7 cellular contexts compared by ENCODE assay signal in genomic region chr17:58249270-58250133, GRCh38. TPM values are rescaled to one million over a fixed set of nuclear protein-coding genes. Genes with fewer than 3 reads are reported as not detected.
DNase-seq lines count a peak whose midpoint lies in the region; TF ChIP-seq lines count a peak whose summit lies in the region.

No MANE protein-coding gene starts in this region.

- peak; percentile 86 for TF ChIP-seq CTCF in GM13977 (IDR thresholded peaks at IDR 0.05; ENCODE audit: extremely low read depth, insufficient read depth, missing control alignments)
- peak; percentile 31 to 97 (median 87) for TF ChIP-seq CTCF in Peyer's patch (IDR thresholded peaks at IDR 0.05)

- H3K9me3 ChIP-seq in Peyer's patch (no peaks in the 10 kb centered on the region), neuronal stem cell (replicated peaks in 1 of 2; ENCODE audit: control insufficient read depth in 2 of 2, insufficient read depth in 1 of 2, low read depth in 1 of 2, low read length in 2 of 2) (peaks cover 5 to 8% of the 10 kb centered on the region in 2 donors), stomach smooth muscle (ENCODE audit: control insufficient read depth in 2 of 2, low read length in 2 of 2) (no peaks in the 10 kb centered on the region)

- peak overlapping the region; percentile 62 for H2BK15ac ChIP-seq in neuronal stem cell (ENCODE audit: low read length)

- H2BK120ac ChIP-seq in neuronal stem cell (ENCODE audit: low read depth, low read length) = no peak overlapping the region

- H3K27ac ChIP-seq in Peyer's patch (peak overlapping the region in 3 of 4 donors; percentile 5 to 46 (median 40)), neuronal stem cell (replicated peaks; ENCODE audit: low read length) (no peak overlapping the region), stomach smooth muscle (ENCODE audit: low read length) (no peak overlapping the region)

- no peak overlapping the region for H4K91ac ChIP-seq in neuronal stem cell (ENCODE audit: low read depth, low read length, poor library complexity)

- H3K79me1 ChIP-seq in neuronal stem cell (ENCODE audit: low read depth, low read length) = no peaks in the 10 kb centered on the region

- H3K4me1 ChIP-seq in Peyer's patch = peaks cover 0 to 31% (median 9%) of the 10 kb centered on the region in 4 donors
- H3K4me1 ChIP-seq in neuronal stem cell (ENCODE audit: control insufficient read depth in 2 of 2, insufficient read depth in 1 of 2, low read depth in 1 of 2, low read length in 2 of 2) = peaks cover 1% of the 10 kb centered on the region in 2 donors
- H3K4me1 ChIP-seq in stomach smooth muscle (ENCODE audit: control insufficient read depth, insufficient read depth, low read length) = peaks cover 6% of the 10 kb centered on the region

- no peak overlapping the region for H2BK5ac ChIP-seq in neuronal stem cell (ENCODE audit: low read length)

- H2AK5ac ChIP-seq in neuronal stem cell (ENCODE audit: low read depth, low read length) = peak overlapping the region; percentile 66

- peak overlapping the region; percentile 62 for H3K23ac ChIP-seq in neuronal stem cell (ENCODE audit: low read depth, low read length, poor library complexity)

- WGBS in neuronal stem cell (ENCODE audit: extremely low coverage in 2 of 2, insufficient read length in 2 of 2, insufficient replicate concordance in 1 of 2), 2 donors = no CpG with 5 or more reads among the region's 57 CpGs

- H3K36me3 ChIP-seq in Peyer's patch (no peaks in the 10 kb centered on the region), neuronal stem cell (replicated peaks in 1 of 2; ENCODE audit: control insufficient read depth in 2 of 2, insufficient read depth in 2 of 2, low read length in 2 of 2) (no peaks in the 10 kb centered on the region), stomach smooth muscle (ENCODE audit: control insufficient read depth in 2 of 2, insufficient read depth in 2 of 2, low read length in 2 of 2) (no peaks in the 10 kb centered on the region)

- H3K27me3 ChIP-seq in Peyer's patch (no peaks in the 10 kb centered on the region), neuronal stem cell (ENCODE audit: control insufficient read depth in 3 of 3, insufficient read depth in 3 of 3, low read depth in 1 of 3, low read length in 3 of 3) (peaks cover 8 to 86% (median 49%) of the 10 kb centered on the region in 3 experiments), stomach smooth muscle (ENCODE audit: control insufficient read depth in 1 of 2, insufficient read depth in 2 of 2, low read length in 2 of 2) (peaks cover 16 to 32% of the 10 kb centered on the region in 2 donors)

- peak overlapping the region; percentile 85 for H3K4ac ChIP-seq in neuronal stem cell (ENCODE audit: low read length)

- H3K9ac ChIP-seq in neuronal stem cell (ENCODE audit: low read depth, low read length, poor library complexity) (peak overlapping the region; percentile 87), stomach smooth muscle (ENCODE audit: low read length in 2 of 2) (no peak overlapping the region)

- H3K4me2 ChIP-seq in neuronal stem cell (ENCODE audit: insufficient read depth, low read length, poor library complexity, severe bottlenecking) = peak overlapping the region; percentile 66

- peak overlapping the region; percentile 22 for H3K14ac ChIP-seq in neuronal stem cell (ENCODE audit: low read length)

- peak overlapping the region; percentile 60 for H2BK12ac ChIP-seq in neuronal stem cell (ENCODE audit: low read length)

- in situ Hi-C loops in GM13977 (cut with MboI; ENCODE audit: low pct_unique_long_range_greater_than_20kb, low sequenced_read_pairs, unreplicated experiment) = no loop called here

- H3K4me3 ChIP-seq in Peyer's patch = peak overlapping the region; percentile 45 to 63 (median 54)
- H3K4me3 ChIP-seq in neuronal stem cell (ENCODE audit: low read length in 2 of 2) = peak overlapping the region; percentile 38 to 72
- peak overlapping the region; percentile 54 to 76 for H3K4me3 ChIP-seq in stomach smooth muscle (ENCODE audit: low read length in 2 of 2)

- no peak overlapping the region for H4K8ac ChIP-seq in neuronal stem cell (ENCODE audit: low read depth, low read length)

- TF ChIP-seq POLR2A in Peyer's patch (IDR thresholded peaks at IDR 0.05) = no peak

- peak overlapping the region; percentile 95 for H3K18ac ChIP-seq in neuronal stem cell (ENCODE audit: low read length)

- peak overlapping the region; percentile 96 for H2AFZ ChIP-seq in neuronal stem cell (ENCODE audit: low read length)

- peak; percentile 93 for DNase-seq in GM13977 (ENCODE audit: low spot score)
- DNase-seq in HuH-7 (ENCODE audit: low spot score) = peak; percentile 86
- DNase-seq in Peyer's patch = peak; percentile 59 to 82 (median 82)
- peak; percentile 92 for DNase-seq in activated effector memory CD4-positive, alpha-beta T cell treated with anti-CD3 and anti-CD28 coated beads, Interleukin-2, amount 50 U/mL, for 16 hours
- DNase-seq in foreskin melanocyte = peak; percentile 38
- DNase-seq in neuronal stem cell (ENCODE audit: low spot score) = peak; percentile 61

RNA-seq across cellular contexts. Expression of gene LPO, which starts 11.1 kb away (rescaled TPM):
- total RNA-seq in Peyer's patch = 1 to 10 TPM in 2 of 4 donors, not detected in 2; 2.3 to 9.0 TPM
- polyA plus RNA-seq in neuronal stem cell (2013, experiment 1 of 2) = 0.03 TPM
- polyA plus RNA-seq in neuronal stem cell (2013, experiment 2 of 2) = 0.04 TPM

RNA-seq across cellular contexts. Expression of gene MKS1, which starts 30.4 kb away (rescaled TPM):
- 10 to 100 TPM in 3 of 4 donors, 1 to 10 TPM in 1; 6.7 to 20.9 (median 14.8) TPM for total RNA-seq in Peyer's patch
- 13.6 TPM for polyA plus RNA-seq in neuronal stem cell (2013, experiment 1 of 2)
- polyA plus RNA-seq in neuronal stem cell (2013, experiment 2 of 2) = 14.3 TPM

RNA-seq across cellular contexts. Expression of gene MPO, which starts 31.2 kb away (rescaled TPM):
- 1 to 10 TPM in 1 of 4 donors, not detected in 3; 1.7 TPM for total RNA-seq in Peyer's patch
- polyA plus RNA-seq in neuronal stem cell (2013, experiment 1 of 2) = 0.01 TPM
- polyA plus RNA-seq in neuronal stem cell (2013, experiment 2 of 2) = not detected

RNA-seq across cellular contexts. Expression of gene EPX, which starts 57.0 kb away (rescaled TPM):
- total RNA-seq in Peyer's patch = not detected
- polyA plus RNA-seq in neuronal stem cell (2013, experiment 1 of 2) = not detected
- polyA plus RNA-seq in neuronal stem cell (2013, experiment 2 of 2) = not detected

Comparison
In these comparisons a context has a peak if more than half of its experiments do, and no peak if none do; other contexts are left out.
1. DNase-seq: peak in every context shown above with its lines; median percentile 93 in GM13977; 92 in activated effector memory CD4-positive, alpha-beta T cell treated with anti-CD3 and anti-CD28 coated beads, Interleukin-2, amount 50 U/mL, for 16 hours; 86 in HuH-7; 82 in Peyer's patch; 61 in neuronal stem cell; 38 in foreskin melanocyte.
2. H3K27ac ChIP-seq: peak in Peyer's patch (3 of 4); none in neuronal stem cell (single experiment) and stomach smooth muscle (single experiment).
3. Peak in every context shown above with its lines, with median percentiles within 50 percentile points of each other: H3K4me3 ChIP-seq.